8 cellular contexts compared by ENCODE assay signal in the genomic region with DNA sequence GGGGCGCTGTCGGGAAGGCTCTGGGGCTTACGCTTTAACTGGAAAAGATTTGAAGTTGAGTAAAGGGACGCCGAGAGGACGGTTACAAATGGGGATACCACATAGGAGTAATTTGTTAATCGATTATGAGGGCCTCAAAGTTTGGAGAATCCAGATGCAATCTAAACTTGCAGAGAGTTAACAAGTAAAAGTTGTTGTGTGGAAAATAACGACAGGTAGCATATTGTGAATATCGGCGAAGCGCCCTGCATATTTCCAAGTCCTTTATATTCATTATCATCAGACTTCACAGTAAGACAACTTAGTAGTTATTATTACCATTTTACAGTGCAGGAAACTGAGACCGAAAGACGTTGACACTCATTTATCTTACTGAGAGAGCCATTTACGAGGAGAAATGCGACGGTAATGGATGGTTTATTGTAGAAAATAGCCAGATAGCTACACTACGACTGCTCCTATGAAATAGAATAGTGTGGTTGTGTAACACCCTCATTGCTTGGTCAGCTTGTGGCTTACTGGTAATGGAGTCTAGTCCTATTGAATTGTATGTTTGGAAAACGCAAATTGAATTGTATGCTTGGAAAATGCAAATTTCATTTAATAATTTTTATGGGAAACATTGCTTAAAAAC. TPM values are rescaled to one million over a fixed set of nuclear protein-coding genes. Genes with fewer than 3 reads are reported as not detected.
DNase-seq lines count a peak whose midpoint lies in the region; ATAC-seq, FAIRE-seq and TF ChIP-seq lines count a peak whose summit lies in the region.

No MANE protein-coding gene starts in this region.

- H3K4me2 ChIP-seq in A549: peak overlapping the region; percentile 98

- CTCF ChIA-PET in A549 (lab: Yijun Ruan, JAX): interaction anchor here (0.8 to 1.4 kb wide), 3 partner anchors 13 to 123 kb away, joined by 3 to 4 read pairs (median 3); no protein-coding TSS in a partner anchor

- intact Hi-C loops in gastrocnemius medialis (cut with DNase I; ENCODE audit: low total_unique reads): loop anchor here (1.0 to 5.0 kb wide), 4 partner anchors 73 to 240 kb away; a partner anchor contains a TSS

- in situ Hi-C loops in gastrocnemius medialis (cut with MboI; ENCODE audit: low sequenced_read_pairs in 4 of 4): loop anchor here in 1 of 4 donors (25.0 kb wide), 1 partner anchor 155 kb away; no protein-coding TSS in a partner anchor

- peak overlapping the region; percentile 92 to 93 for H3K27ac ChIP-seq in A549
- peak overlapping the region; percentile 92 for H3K27ac ChIP-seq in WERI-Rb-1
- H3K27ac ChIP-seq in gastroesophageal sphincter: peak overlapping the region; percentile 93 to 97 (median 95)
- H3K27ac ChIP-seq in gastrocnemius medialis: peak overlapping the region; percentile 96 to 99 (median 98)

- 2% methylated on average over 18 of the region's 18 CpGs for WGBS in A549 (ENCODE audit: missing lambda C conversion rate)
- WGBS in gastroesophageal sphincter (ENCODE audit: low coverage in 1 of 2), 2 donors: 1 to 2% methylated on average over 16 to 17 of the region's 18 CpGs

- peaks cover 25% of the 10 kb centered on the region for H3K4me1 ChIP-seq in A549
- H3K4me1 ChIP-seq in gastroesophageal sphincter: peaks cover 11 to 68% (median 30%) of the 10 kb centered on the region in 3 donors
- peaks cover 59 to 62% of the 10 kb centered on the region in 2 donors for H3K4me1 ChIP-seq in gastrocnemius medialis

- no peaks in the 10 kb centered on the region for H3K9me3 ChIP-seq in A549
- no peaks in the 10 kb centered on the region for H3K9me3 ChIP-seq in WERI-Rb-1 (ENCODE audit: severe bottlenecking)
- no peaks in the 10 kb centered on the region for H3K9me3 ChIP-seq in gastroesophageal sphincter
- no peaks in the 10 kb centered on the region for H3K9me3 ChIP-seq in gastrocnemius medialis

- POLR2A ChIA-PET in A549 (lab: Yijun Ruan, JAX): interaction anchor here (1.5 kb wide), 1 partner anchor 284 kb away, joined by 4 read pairs; a partner anchor contains a TSS

- H3K4me3 ChIP-seq in A549 (peak overlapping the region; percentile 86), WERI-Rb-1 (ENCODE audit: low read depth, low read length) (peak overlapping the region; percentile 97), gastroesophageal sphincter (peak overlapping the region; percentile 84 to 95), gastrocnemius medialis (peak overlapping the region; percentile 75 to 99 (median 94))

- no peak for TF ChIP-seq RAD21 in A549 (conservative IDR thresholded peaks at IDR 0.05 in 1 of 2, IDR thresholded peaks at IDR 0.05 in 1 of 2)

- H3K27me3 ChIP-seq in WERI-Rb-1 (ENCODE audit: insufficient read depth, low read depth, severe bottlenecking): no peaks in the 10 kb centered on the region
- peaks cover 24% of the 10 kb centered on the region for H3K27me3 ChIP-seq in gastroesophageal sphincter
- peaks cover 13 to 19% (median 16%) of the 10 kb centered on the region in 3 donors for H3K27me3 ChIP-seq in gastrocnemius medialis

- no peak for FAIRE-seq in A549 (lab: Jason Lieb, UNC)

- DNase-seq in A549 (ENCODE audit: low read depth in 1 of 2, low spot score in 1 of 2) (no peak), WERI-Rb-1 (no peak), gastrocnemius medialis (no peak), 8988T (no peak)
- no peak for DNase-seq in activated CD4-positive, alpha-beta T cell treated with anti-CD3 and anti-CD28 coated beads, Interleukin-2, amount 50 U/mL, for 1 hour

- TF ChIP-seq POLR2A in A549 (IDR thresholded peaks at IDR 0.05; ENCODE audit: low read length) (no peak), gastroesophageal sphincter (IDR thresholded peaks at IDR 0.05) (no peak), gastrocnemius medialis (IDR thresholded peaks at IDR 0.05) (no peak)

- TF ChIP-seq CTCF in A549 (IDR thresholded peaks at IDR 0.05) (no peak), WERI-Rb-1 (IDR thresholded peaks at IDR 0.05; ENCODE audit: low read depth, low read length) (no peak), gastroesophageal sphincter (IDR thresholded peaks at IDR 0.05) (no peak), gastrocnemius medialis (IDR thresholded peaks at IDR 0.05 in 4 of 5, conservative IDR thresholded peaks at IDR 0.05 in 1 of 5) (no peak)

- H3K36me3 ChIP-seq in WERI-Rb-1 (no peaks in the 10 kb centered on the region), gastroesophageal sphincter (no peaks in the 10 kb centered on the region), gastrocnemius medialis (no peaks in the 10 kb centered on the region)

- no peak for ATAC-seq in A549
- ATAC-seq in GM18508 (IDR thresholded peaks at IDR 0.05; ENCODE audit: insufficient read depth, unreplicated experiment): peak; percentile 7
- no peak for ATAC-seq in gastroesophageal sphincter
- peak; percentile 62 to 66 for ATAC-seq in gastrocnemius medialis
- ATAC-seq in HG02884 (IDR thresholded peaks at IDR 0.05; ENCODE audit: unreplicated experiment): no peak

- TF ChIP-seq EP300 in A549 (IDR thresholded peaks at IDR 0.05) (no peak), gastroesophageal sphincter (IDR thresholded peaks at IDR 0.05) (no peak)

TF ChIP-seq in A549, 52 proteins besides CTCF, POLR2A, EP300 and RAD21:
- TF ChIP-seq RFX5 (IDR thresholded peaks at IDR 0.05) (no peak), FOSL2 (IDR thresholded peaks at IDR 0.05) (no peak), FOSL2 (CRISPR knock-in tag; IDR thresholded peaks at IDR 0.05) (no peak), KDM5A (IDR thresholded peaks at IDR 0.05) (0 out of 2 replicates have a peak, but pooled peaks have one; percentile 10), CEBPB (IDR thresholded peaks at IDR 0.05) (peak in 1 of 2 experiments; percentile 27; a peak in 1 of 4 replicates), EHF (CRISPR knock-in tag; IDR thresholded peaks at IDR 0.05) (no peak)
- TF ChIP-seq, protein P1, sequence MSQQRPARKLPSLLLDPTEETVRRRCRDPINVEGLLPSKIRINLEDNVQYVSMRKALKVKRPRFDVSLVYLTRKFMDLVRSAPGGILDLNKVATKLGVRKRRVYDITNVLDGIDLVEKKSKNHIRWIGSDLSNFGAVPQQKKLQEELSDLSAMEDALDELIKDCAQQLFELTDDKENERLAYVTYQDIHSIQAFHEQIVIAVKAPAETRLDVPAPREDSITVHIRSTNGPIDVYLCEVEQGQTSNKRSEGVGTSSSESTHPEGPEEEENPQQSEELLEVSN (IDR thresholded peaks at IDR 0.05; ENCODE audit: borderline replicate concordance, low read depth): no peak

RNA-seq across cellular contexts. Expression of a gene that starts 0.7 kb away (rescaled TPM):
- 34.3 and 35.3 TPM in 2 replicates for polyA plus RNA-seq in A549 (2011; rRNA removed)
- 24.3 and 28.3 TPM in 2 replicates for polyA plus RNA-seq in A549 (2012; cell fraction: cytosol; rRNA removed)
- polyA plus RNA-seq in A549 (2012; cell fraction: nucleus; rRNA removed): 18.2 and 20.3 TPM in 2 replicates
- polyA plus RNA-seq in A549 (2017; fragmentation: RNase III; extraction: RNeasy Plus Mini Kit Qiagen cat#74134 plus additional on column Dnase treatment): 19.0 to 21.1 TPM (median 21.0 TPM) in 3 replicates
- polyA minus RNA-seq in A549 (2011; rRNA and poly(A)+ RNA removed): 28.6 and 30.9 TPM in 2 replicates
- 10 to 100 TPM; 37.0 to 50.4 (median 38.3) TPM for total RNA-seq in gastroesophageal sphincter
- total RNA-seq in gastrocnemius medialis: 10 to 100 TPM; 14.8 to 29.9 (median 25.1) TPM

RNA-seq across cellular contexts. Expression of a gene that starts 12.3 kb away (rescaled TPM):
- polyA plus RNA-seq in A549 (2011; rRNA removed) (not detected in 2 replicates), A549 (2017; fragmentation: RNase III; extraction: RNeasy Plus Mini Kit Qiagen cat#74134 plus additional on column Dnase treatment) (not detected in 3 replicates)
- not detected in 2 replicates for polyA plus RNA-seq in A549 (2012; cell fraction: cytosol; rRNA removed)
- polyA plus RNA-seq in A549 (2012; cell fraction: nucleus; rRNA removed): not detected in 2 replicates
- not detected in 2 replicates for polyA minus RNA-seq in A549 (2011; rRNA and poly(A)+ RNA removed)
- total RNA-seq in gastroesophageal sphincter (1 to 10 TPM in 1 of 4 donors, not detected in 3; 1.3 TPM), gastrocnemius medialis (under 1 TPM in 1 of 4 donors, not detected in 3; 0.95 TPM)

Comparison
In these comparisons a context has a peak if more than half of its experiments do, and no peak if none do; other contexts are left out.
1. ATAC-seq: peak in GM18508 (single experiment) and gastrocnemius medialis (2 of 2); none in A549 (0 of 2), gastroesophageal sphincter (single experiment) and HG02884 (single experiment).
2. Peak in every context shown above with its lines, with median percentiles within 50 percentile points of each other: H3K27ac ChIP-seq and H3K4me3 ChIP-seq.